Comparison of ENCODE assay signal across 21 cellular contexts in the genomic region with DNA sequence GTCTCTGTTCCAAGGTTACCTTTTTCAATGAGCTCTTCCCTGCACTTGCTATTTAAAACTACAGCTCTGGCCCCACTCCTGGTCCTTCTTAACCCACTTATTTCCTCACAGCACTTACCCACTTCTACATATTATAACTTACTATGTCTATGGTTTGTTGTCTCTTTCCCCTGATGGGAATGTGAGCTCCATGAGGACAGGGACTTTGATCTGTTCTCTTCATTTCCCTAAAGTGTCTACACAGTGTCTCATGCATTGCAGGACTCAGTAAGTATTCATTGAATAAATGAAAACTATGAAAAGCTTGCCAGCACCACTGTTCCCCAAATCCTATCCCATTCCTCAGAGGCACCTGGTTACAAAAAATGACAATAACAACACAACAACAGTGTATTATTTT.
"Had no signal": no experiment of that assay in that cellular context is flagged by ENCODE, and none has a peak within 500 bp of the region (broad histone marks: within the 10 kb centered on the region; RNA-seq: fewer than 3 reads in every experiment).

No MANE protein-coding gene starts in this region.

- H3K27ac ChIP-seq: cardiac muscle cell, esophagus muscularis mucosa, hepatocyte, pancreas, testis had no signal

- ATAC-seq: activated naive CD4-positive, alpha-beta T cell treated with anti-CD3 and anti-CD28 coated beads, Interleukin-2, amount 50 U/mL, for 72 hours; activated T-cell treated with anti-CD3 and anti-CD28 coated beads, Interleukin-2, amount 50 U/mL, for 72 hours; pancreas; sciatic nerve had no signal

- H2AFZ ChIP-seq: hepatocyte had no signal

- H3K4me1 ChIP-seq: pancreas, testis had no signal

- H3K27me3 Mint-ChIP-seq: dendritic cell treated with granulocyte-macrophage colony-stimulating factor and Interleukin-4, amounts not matched to agents 40 ng/mL and 50 ng/mL, for 4 days had no signal

- DNase-seq: activated CD4-positive, alpha-beta T cell treated with anti-CD3 and anti-CD28 coated beads, Interleukin-2, amount 50 U/mL, for 1 hour; activated CD4-positive, CD25-positive, alpha-beta regulatory T cell treated with anti-CD3 and anti-CD28 coated beads, Interleukin-2, amount 50 U/mL, for 72 hours; activated CD8-positive, alpha-beta memory T cell treated with anti-CD3 and anti-CD28 coated beads, Interleukin-2, amount 50 U/mL, for 48 hours; activated gamma-delta T cell treated with Interleukin-2 at 50 U/mL for 16 hours; activated T-cell treated with anti-CD3 and anti-CD28 coated beads, Interleukin-2, amount 50 U/mL, for 72 hours; amygdala; effector CD8-positive, alpha-beta T cell; midbrain; pancreas; stimulated activated CD4-positive, alpha-beta T cell treated with anti-CD3 and anti-CD28 coated beads, Interleukin-4, amount 100 ng/mL, for 1 hour; testis had no signal

- H3K27me3 ChIP-seq: cardiac muscle cell, esophagus muscularis mucosa, hepatocyte, pancreas, testis had no signal

- H3K79me2 ChIP-seq: hepatocyte had no signal

- H3K4me2 ChIP-seq: hepatocyte, smooth muscle cell had no signal

- H3K4me3 ChIP-seq: cardiac muscle cell, esophagus muscularis mucosa, hepatocyte, lung, pancreas, smooth muscle cell had no signal

- H3K4me3 Mint-ChIP-seq: activated T-cell treated with anti-CD3 and anti-CD28 coated beads, Interleukin-2, amount 50 U/mL, for 72 hours; dendritic cell treated with granulocyte-macrophage colony-stimulating factor and Interleukin-4, amounts not matched to agents 40 ng/mL and 50 ng/mL, for 4 days; T-helper 1 cell treated with Interleukin-12 subunit alpha and Interleukin-12 subunit beta and Interleukin-4 antibody, amounts not matched to agents 30 μg/mL and 1 μg/mL, for 36 hours; type B pancreatic cell had no signal

- H3K9me3 Mint-ChIP-seq: activated T-cell treated with anti-CD3 and anti-CD28 coated beads, Interleukin-2, amount 50 U/mL, for 72 hours; dendritic cell treated with granulocyte-macrophage colony-stimulating factor and Interleukin-4, amounts not matched to agents 40 ng/mL and 50 ng/mL, for 4 days; T-helper 1 cell treated with Interleukin-12 subunit alpha and Interleukin-12 subunit beta and Interleukin-4 antibody, amounts not matched to agents 30 μg/mL and 1 μg/mL, for 36 hours had no signal

- H3K9me3 ChIP-seq: esophagus muscularis mucosa, pancreas, testis had no signal

- H3K36me3 ChIP-seq: cardiac muscle cell, esophagus muscularis mucosa, pancreas had no signal

- H3K27ac Mint-ChIP-seq: activated naive CD4-positive, alpha-beta T cell treated with anti-CD3 and anti-CD28 coated beads, Interleukin-2, amount 50 U/mL, for 72 hours; activated T-cell treated with anti-CD3 and anti-CD28 coated beads, Interleukin-2, amount 50 U/mL, for 72 hours; dendritic cell treated with granulocyte-macrophage colony-stimulating factor and Interleukin-4, amounts not matched to agents 40 ng/mL and 50 ng/mL, for 4 days; T-helper 1 cell treated with Interleukin-12 subunit alpha and Interleukin-12 subunit beta and Interleukin-4 antibody, amounts not matched to agents 30 μg/mL and 1 μg/mL, for 36 hours; type B pancreatic cell had no signal
